Comparison of ENCODE assay signal across 14 cellular contexts in the genomic region with DNA sequence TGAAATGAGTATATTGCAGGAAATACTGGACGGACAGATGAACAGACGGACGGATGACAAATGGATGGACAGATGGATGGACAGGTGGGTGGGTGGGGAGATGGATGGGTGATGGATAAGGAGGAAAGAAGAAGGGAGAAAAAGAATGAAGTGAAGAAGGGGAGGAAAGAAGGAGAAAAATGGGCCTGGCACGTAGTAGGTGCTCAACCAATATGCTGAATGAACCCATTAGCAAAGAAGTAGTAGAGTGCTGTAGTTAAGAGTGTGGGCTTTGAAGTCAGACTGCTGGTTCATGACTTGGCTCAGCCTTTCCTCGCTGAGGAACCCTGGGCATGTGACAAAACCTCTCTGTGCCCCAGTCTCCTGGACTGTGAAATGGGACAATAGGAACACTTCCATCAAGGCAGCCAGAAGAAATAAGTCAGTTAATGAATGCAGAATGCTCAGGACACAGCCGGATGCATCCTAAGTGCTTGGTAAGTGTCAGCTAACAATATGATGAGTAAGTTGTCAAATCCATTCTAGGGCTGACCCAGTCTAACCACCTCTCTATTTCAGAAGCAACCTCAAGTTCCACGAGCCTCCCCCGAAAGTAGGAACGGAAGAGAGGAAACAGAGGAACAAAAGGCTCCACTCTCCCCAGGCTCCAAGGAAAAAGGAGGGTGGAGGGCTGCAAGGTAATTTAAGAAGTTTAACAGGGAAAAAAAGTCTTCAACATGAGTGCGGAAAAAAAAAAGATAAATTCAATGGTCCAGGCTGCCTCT. TPM values are rescaled to one million over a fixed set of nuclear protein-coding genes. Genes with fewer than 3 reads are reported as not detected.
DNase-seq lines count a peak whose midpoint lies in the region; ATAC-seq, FAIRE-seq and TF ChIP-seq lines count a peak whose summit lies in the region.
"Had no signal": no experiment of that assay in that cellular context is flagged by ENCODE, and none has a peak within 500 bp of the region (broad histone marks: within the 10 kb centered on the region; RNA-seq: fewer than 3 reads in every experiment).

No MANE protein-coding gene starts in this region.

- no peaks in the 10 kb centered on the region for H3K79me2 ChIP-seq in HepG2 (ENCODE audit: insufficient read depth, low read length)

- no peaks in the 10 kb centered on the region for H4K20me1 ChIP-seq in HepG2 (ENCODE audit: insufficient read depth, low read length)

- no peak overlapping the region for H3K27ac ChIP-seq in HepG2 (ENCODE audit: extremely low read length, insufficient read depth, low read length)
- H3K27ac ChIP-seq in right lobe of liver, result no peak overlapping the region
- H3K27ac ChIP-seq: VCaP had no signal

- H3K9me3 ChIP-seq in HepG2 (ENCODE audit: low read length) (no peaks in the 10 kb centered on the region), right lobe of liver (no peaks in the 10 kb centered on the region)

- H3K27me3 Mint-ChIP-seq in T-cell (no peaks in the 10 kb centered on the region), glutamatergic neuron (ENCODE audit: unreplicated experiment) (peaks cover 13% of the 10 kb centered on the region)

- FAIRE-seq in HepG2 (lab: Jason Lieb, UNC), result no peak
- FAIRE-seq: frontal cortex, G401.6 had no signal

- DNase-seq in HepG2 (ENCODE audit: low spot score) (no peak), right lobe of liver (no peak), T-cell (no peak), glutamatergic neuron (no peak), inferior parietal cortex (ENCODE audit: extremely low spot score) (no peak), NCI-H1694 (lab: John Stamatoyannopoulos, UW) (no peak)
- no peak for DNase-seq in activated CD8-positive, alpha-beta memory T cell treated with anti-CD3 and anti-CD28 coated beads, Interleukin-2, amount 50 U/mL, for 4 hours
- DNase-seq: effector memory CD4-positive, alpha-beta T cell; NCI-H1930; right cardiac atrium had no signal

- no peaks in the 10 kb centered on the region for H3K4me1 ChIP-seq in HepG2 (ENCODE audit: insufficient read depth, low read length)
- H3K4me1 ChIP-seq in right lobe of liver, result peaks cover 0 to 18% (median 7%) of the 10 kb centered on the region in 4 donors

- H3K36me3 Mint-ChIP-seq in T-cell (peaks cover 9% of the 10 kb centered on the region), glutamatergic neuron (ENCODE audit: unreplicated experiment) (no peaks in the 10 kb centered on the region)

- no peak for TF ChIP-seq EP300 in HepG2 (IDR thresholded peaks at IDR 0.05; ENCODE audit: low read depth in 2 of 2, low read length in 2 of 2)
- TF ChIP-seq EP300 in HepG2 (CRISPR knock-in tag; IDR thresholded peaks at IDR 0.05; ENCODE audit: borderline replicate concordance), result no peak

- H3K27ac Mint-ChIP-seq in T-cell, result peak overlapping the region; percentile 75
- peak overlapping the region; percentile 97 for H3K27ac Mint-ChIP-seq in glutamatergic neuron (ENCODE audit: unreplicated experiment)

- in situ Hi-C loops in HepG2 (cut with HindIII; ENCODE audit: extremely low pct_ligation_motif_present, low pct_unique_long_range_greater_than_20kb), result no loop called here

- CTCF ChIA-PET in HepG2 (lab: Yijun Ruan, JAX; ENCODE audit: low intra/inter-chr PET ratio, low total read pairs), result no interaction called here
- CTCF ChIA-PET in T-cell (lab: Charles Lee), result interaction anchor here in 1 of 2 donors (0.6 kb wide), 1 partner anchor 28 kb away, joined by 6 read pairs; no protein-coding TSS in a partner anchor

- no peaks in the 10 kb centered on the region for H3K9me3 Mint-ChIP-seq in T-cell
- peaks cover 31% of the 10 kb centered on the region for H3K9me3 Mint-ChIP-seq in glutamatergic neuron (ENCODE audit: unreplicated experiment)

- no TSS peak for BruUV-seq in HepG2 (replicated peaks; lab: Mats Ljungman, UMichigan)

- H3K4me3 ChIP-seq in HepG2 (replicated peaks in 1 of 3; ENCODE audit: insufficient read depth in 1 of 3, low read depth in 2 of 3, low read length in 3 of 3), result no peak overlapping the region
- no peak overlapping the region for H3K4me3 ChIP-seq in right lobe of liver

- POLR2A ChIA-PET in HepG2 (lab: Yijun Ruan, JAX), result no interaction called here
- POLR2A ChIA-PET in T-cell (lab: Charles Lee), result interaction anchor here (0.5 kb wide), 2 partner anchors 10 to 77 kb away, joined by 4 read pairs; no protein-coding TSS in a partner anchor

- ATAC-seq in HepG2 (no peak), right lobe of liver (no peak), T-cell (replicated peaks in 1 of 4) (no peak), GM18519 (IDR thresholded peaks at IDR 0.05; ENCODE audit: low FRiP score, unreplicated experiment) (no peak)
- ATAC-seq: right cardiac atrium had no signal

- intact Hi-C loops in HepG2 (cut with micrococcal nuclease; ENCODE audit: unreplicated experiment) (no loop called here), right lobe of liver (cut with DNase I) (no loop called here)

- H3K4me1 Mint-ChIP-seq in T-cell (peaks cover 10 to 73% (median 67%) of the 10 kb centered on the region in 3 donors), glutamatergic neuron (ENCODE audit: low read depth, unreplicated experiment) (peaks cover 76% of the 10 kb centered on the region)

- no peak for TF ChIP-seq CTCF in HepG2 (CRISPR knock-in tag; IDR thresholded peaks at IDR 0.05)
- TF ChIP-seq CTCF in right lobe of liver (IDR thresholded peaks at IDR 0.05), result no peak
- TF ChIP-seq CTCF in glutamatergic neuron (IDR thresholded peaks at IDR 0.05; ENCODE audit: partially characterized antibody, unreplicated experiment), result no peak

- WGBS in HepG2 (ENCODE audit: low lambda C conversion rate), result 28% methylated on average over 10 of the region's 10 CpGs
- 67% methylated on average over 9 of the region's 10 CpGs for WGBS in right lobe of liver (ENCODE audit: insufficient coverage, low coverage, low lambda C conversion rate, missing lambda C conversion rate)

- H3K4me3 Mint-ChIP-seq in T-cell, result peak overlapping the region in 1 of 3 donors; percentile 15
- H3K4me3 Mint-ChIP-seq in glutamatergic neuron (ENCODE audit: unreplicated experiment), result peak overlapping the region; percentile 59

- TF ChIP-seq POLR2A in HepG2 (IDR thresholded peaks at IDR 0.05; ENCODE audit: insufficient read depth in 1 of 2, low read depth in 2 of 2, low read length in 2 of 2), result no peak
- TF ChIP-seq POLR2A in right lobe of liver (IDR thresholded peaks at IDR 0.05), result no peak

- H3K9ac ChIP-seq in HepG2 (ENCODE audit: insufficient read depth, low read depth, low read length), result no peak overlapping the region

- no peak overlapping the region for H3K4me2 ChIP-seq in HepG2 (ENCODE audit: low read depth, low read length)

- no peak for TF ChIP-seq RAD21 in HepG2 (CRISPR knock-in tag; IDR thresholded peaks at IDR 0.05)

- H3K36me3 ChIP-seq in HepG2 (replicated peaks in 1 of 2; ENCODE audit: control insufficient read depth in 1 of 2, insufficient read depth in 2 of 2, low read length in 2 of 2) (no peaks in the 10 kb centered on the region), right lobe of liver (no peaks in the 10 kb centered on the region)

- peaks cover 6 to 54% of the 10 kb centered on the region in 2 experiments for H3K27me3 ChIP-seq in HepG2 (ENCODE audit: control insufficient read depth in 1 of 2, insufficient read depth in 2 of 2, low read length in 2 of 2)
- H3K27me3 ChIP-seq in right lobe of liver, result no peaks in the 10 kb centered on the region

- H2AFZ ChIP-seq in HepG2 (ENCODE audit: low read length), result no peak overlapping the region

TF ChIP-seq in HepG2, 621 proteins besides CTCF, POLR2A, EP300 and RAD21:
- TF ChIP-seq, protein P1, sequence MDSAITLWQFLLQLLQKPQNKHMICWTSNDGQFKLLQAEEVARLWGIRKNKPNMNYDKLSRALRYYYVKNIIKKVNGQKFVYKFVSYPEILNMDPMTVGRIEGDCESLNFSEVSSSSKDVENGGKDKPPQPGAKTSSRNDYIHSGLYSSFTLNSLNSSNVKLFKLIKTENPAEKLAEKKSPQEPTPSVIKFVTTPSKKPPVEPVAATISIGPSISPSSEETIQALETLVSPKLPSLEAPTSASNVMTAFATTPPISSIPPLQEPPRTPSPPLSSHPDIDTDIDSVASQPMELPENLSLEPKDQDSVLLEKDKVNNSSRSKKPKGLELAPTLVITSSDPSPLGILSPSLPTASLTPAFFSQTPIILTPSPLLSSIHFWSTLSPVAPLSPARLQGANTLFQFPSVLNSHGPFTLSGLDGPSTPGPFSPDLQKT (CRISPR knock-in tag; IDR thresholded peaks at IDR 0.05; ENCODE audit: borderline replicate concordance), result no peak
- TF ChIP-seq ZNF282 (IDR thresholded peaks at IDR 0.05; ENCODE audit: partially characterized antibody), result peak; percentile 76

RNA-seq across cellular contexts. Expression of a gene that starts 37.8 kb away (rescaled TPM):
- total RNA-seq in HepG2 (2016; rRNA removed; fragmentation: Illumina TruSeq; extraction: Trizol) (0.02 and 0.06 TPM in 2 replicates), right lobe of liver (10 to 100 TPM in 2 of 6 experiments, 1 to 10 TPM in 4; 4.4 to 11.1 (median 8.7) TPM), T-cell (100 to 1,000 TPM in 4 of 5 donors, 10 to 100 TPM in 1; 99.2 to 181 (median 137) TPM), glutamatergic neuron (ENCODE audit: unreplicated experiment) (235 TPM)
- under 0.01 TPM in 1 of 2 replicates, not detected in the other for total RNA-seq in HepG2 (2016; cell fraction: cytosol; rRNA removed; fragmentation: Illumina TruSeq; extraction: Trizol; ENCODE audit: low read depth)
- total RNA-seq in HepG2 (2016; cell fraction: insoluble cytoplasmic fraction; rRNA removed; fragmentation: Illumina TruSeq; extraction: Trizol), result 0.02 TPM in 1 of 2 replicates, not detected in the other
- total RNA-seq in HepG2 (2016; cell fraction: membrane; rRNA removed; fragmentation: Illumina TruSeq; extraction: Trizol), result 0.03 and 0.56 TPM in 2 replicates
- total RNA-seq in HepG2 (2016; cell fraction: nucleus; rRNA removed; fragmentation: Illumina TruSeq; extraction: Trizol), result not detected in 2 replicates
- 0.04 and 0.05 TPM in 2 replicates for polyA plus RNA-seq in HepG2 (2011; rRNA removed)
- polyA plus RNA-seq in HepG2 (2011; cell fraction: cytosol; rRNA removed), result 0.03 and 0.07 TPM in 2 replicates
- 0.17 and 0.19 TPM in 2 replicates for polyA plus RNA-seq in HepG2 (2011; cell fraction: nucleus; rRNA removed)
- polyA plus RNA-seq in HepG2 (2012), result 0.03 and 0.05 TPM in 2 replicates
- 0.02 TPM in 1 of 2 replicates, not detected in the other for polyA plus RNA-seq in HepG2 (2016; cell fraction: cytosol; fragmentation: Illumina TruSeq; extraction: Trizol; ENCODE audit: low read depth)
- not detected in 2 replicates for polyA plus RNA-seq in HepG2 (2016; cell fraction: insoluble cytoplasmic fraction; fragmentation: Illumina TruSeq; extraction: Trizol; ENCODE audit: low read depth)
- not detected in 2 replicates for polyA plus RNA-seq in HepG2 (2016; cell fraction: membrane; fragmentation: Illumina TruSeq; extraction: Trizol; ENCODE audit: low read depth)
- polyA plus RNA-seq in HepG2 (2016; cell fraction: nucleus; fragmentation: Illumina TruSeq; extraction: Trizol; ENCODE audit: insufficient read depth, low read depth), result not detected in 2 replicates
- polyA minus RNA-seq in HepG2 (2011; rRNA and poly(A)+ RNA removed; ENCODE audit: low replicate concordance), result 0.08 and 15.2 TPM in 2 replicates
- 0.20 and 0.44 TPM in 2 replicates for polyA minus RNA-seq in HepG2 (2011; cell fraction: cytosol; rRNA and poly(A)+ RNA removed)
- 0.12 and 0.13 TPM in 2 replicates for polyA minus RNA-seq in HepG2 (2011; cell fraction: nucleus; rRNA and poly(A)+ RNA removed)

Comparison
In these comparisons a context has a peak if more than half of its experiments do, and no peak if none do; other contexts are left out.
1. RNA of a gene that starts 37.8 kb away (total RNA-seq): 235 TPM in glutamatergic neuron (single experiment) and 99.2 to 181 TPM in T-cell; 4.4 to 11.1 TPM in right lobe of liver and under 0.01 to 0.56 TPM in HepG2; every median in the first group is over 4 times any median in the second.